1 cellular context compared by ENCODE assay signal in the genomic region with DNA sequence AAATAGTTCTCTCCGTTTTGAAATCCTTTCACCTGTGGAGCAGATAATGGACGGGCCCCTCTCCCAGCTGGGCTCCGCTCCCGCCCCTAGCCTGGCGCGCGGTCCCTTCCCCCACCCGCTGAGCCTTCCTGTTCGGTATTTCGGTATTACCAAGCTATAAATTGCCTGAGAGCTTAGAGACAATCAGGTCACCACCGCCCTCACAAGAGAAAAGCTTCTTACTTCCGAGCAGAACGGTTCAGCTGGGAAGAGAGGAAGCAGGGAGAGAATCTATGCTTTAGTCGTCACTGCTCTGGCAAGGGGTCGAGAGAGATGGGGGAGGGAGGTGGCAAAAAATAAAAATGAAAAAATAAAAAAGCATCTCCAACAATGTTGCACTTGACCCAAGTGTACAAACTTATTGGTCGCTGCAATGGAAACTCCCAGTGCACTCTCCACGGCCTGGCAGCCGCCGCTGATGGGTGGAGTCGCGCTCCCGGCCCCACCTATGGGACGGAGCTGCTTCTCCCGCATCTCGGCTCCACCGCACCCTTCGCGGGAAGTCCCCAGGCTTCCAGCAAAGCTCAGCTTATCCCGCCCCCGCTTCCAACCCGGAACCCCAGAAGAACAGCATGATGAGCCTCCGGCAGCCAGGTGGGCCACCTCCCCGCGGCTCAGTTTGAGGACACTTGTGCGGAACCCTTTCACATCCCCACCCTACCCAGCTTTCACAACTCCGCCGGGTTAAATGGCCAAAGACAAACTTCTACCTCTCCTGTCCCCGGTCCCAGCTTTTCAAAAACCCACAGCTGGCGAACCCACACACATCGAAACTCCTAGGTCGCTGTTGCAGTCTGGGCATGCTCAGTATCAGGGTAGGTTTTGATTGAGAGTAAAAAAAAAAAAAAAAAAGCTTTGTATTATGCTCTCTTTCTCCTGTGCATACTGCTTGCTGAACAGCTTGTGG.
TF ChIP-seq lines count a peak whose summit lies in the region.

No MANE protein-coding gene starts in this region.

TF ChIP-seq in WTC11, 78 proteins besides CTCF, POLR2A, EP300 and RAD21 (continued from another document and continues in another):
- TF ChIP-seq, protein P1, sequence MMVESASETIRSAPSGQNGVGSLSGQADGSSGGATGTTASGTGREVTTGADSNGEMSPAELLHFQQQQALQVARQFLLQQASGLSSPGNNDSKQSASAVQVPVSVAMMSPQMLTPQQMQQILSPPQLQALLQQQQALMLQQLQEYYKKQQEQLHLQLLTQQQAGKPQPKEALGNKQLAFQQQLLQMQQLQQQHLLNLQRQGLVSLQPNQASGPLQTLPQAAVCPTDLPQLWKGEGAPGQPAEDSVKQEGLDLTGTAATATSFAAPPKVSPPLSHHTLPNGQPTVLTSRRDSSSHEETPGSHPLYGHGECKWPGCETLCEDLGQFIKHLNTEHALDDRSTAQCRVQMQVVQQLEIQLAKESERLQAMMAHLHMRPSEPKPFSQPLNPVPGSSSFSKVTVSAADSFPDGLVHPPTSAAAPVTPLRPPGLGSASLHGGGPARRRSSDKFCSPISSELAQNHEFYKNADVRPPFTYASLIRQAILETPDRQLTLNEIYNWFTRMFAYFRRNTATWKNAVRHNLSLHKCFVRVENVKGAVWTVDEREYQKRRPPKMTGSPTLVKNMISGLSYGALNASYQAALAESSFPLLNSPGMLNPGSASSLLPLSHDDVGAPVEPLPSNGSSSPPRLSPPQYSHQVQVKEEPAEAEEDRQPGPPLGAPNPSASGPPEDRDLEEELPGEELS (CRISPR knock-in tag; IDR thresholded peaks at IDR 0.05), result peak; percentile 63; the same call in 1 of the 2 replicates
- TF ChIP-seq, protein P2, sequence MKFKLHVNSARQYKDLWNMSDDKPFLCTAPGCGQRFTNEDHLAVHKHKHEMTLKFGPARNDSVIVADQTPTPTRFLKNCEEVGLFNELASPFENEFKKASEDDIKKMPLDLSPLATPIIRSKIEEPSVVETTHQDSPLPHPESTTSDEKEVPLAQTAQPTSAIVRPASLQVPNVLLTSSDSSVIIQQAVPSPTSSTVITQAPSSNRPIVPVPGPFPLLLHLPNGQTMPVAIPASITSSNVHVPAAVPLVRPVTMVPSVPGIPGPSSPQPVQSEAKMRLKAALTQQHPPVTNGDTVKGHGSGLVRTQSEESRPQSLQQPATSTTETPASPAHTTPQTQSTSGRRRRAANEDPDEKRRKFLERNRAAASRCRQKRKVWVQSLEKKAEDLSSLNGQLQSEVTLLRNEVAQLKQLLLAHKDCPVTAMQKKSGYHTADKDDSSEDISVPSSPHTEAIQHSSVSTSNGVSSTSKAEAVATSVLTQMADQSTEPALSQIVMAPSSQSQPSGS (CRISPR knock-in tag; IDR thresholded peaks at IDR 0.05; ENCODE audit: borderline replicate concordance, low read depth), result no peak
- TF ChIP-seq SMAD4 (CRISPR knock-in tag; IDR thresholded peaks at IDR 0.05) (no peak), TP53 (CRISPR knock-in tag; IDR thresholded peaks at IDR 0.05) (no peak), SP1 (CRISPR knock-in tag; conservative IDR thresholded peaks at IDR 0.05) (peak; percentile 43; the same call in 1 of the 2 replicates), ELF4 (CRISPR knock-in tag; IDR thresholded peaks at IDR 0.05; ENCODE audit: low read depth) (no peak), ZBTB21 (CRISPR knock-in tag; IDR thresholded peaks at IDR 0.05; ENCODE audit: borderline replicate concordance) (no peak), ATF1 (CRISPR knock-in tag; IDR thresholded peaks at IDR 0.05) (no peak), SOX15 (CRISPR knock-in tag; IDR thresholded peaks at IDR 0.05) (no peak), ETV6 (CRISPR knock-in tag; IDR thresholded peaks at IDR 0.05) (peak; percentile 90), RORB (CRISPR knock-in tag; IDR thresholded peaks at IDR 0.05) (no peak), TEAD1 (CRISPR knock-in tag; IDR thresholded peaks at IDR 0.05) (peak; percentile 82; the same call in 1 of the 2 replicates), NR1H2 (CRISPR knock-in tag; IDR thresholded peaks at IDR 0.05) (no peak), TEAD4 (CRISPR knock-in tag; IDR thresholded peaks at IDR 0.05) (no peak), FOXP1 (CRISPR knock-in tag; IDR thresholded peaks at IDR 0.05; ENCODE audit: borderline replicate concordance) (peak; percentile 25; the same call in 1 of the 2 replicates), GABPB1 (CRISPR knock-in tag; IDR thresholded peaks at IDR 0.05) (no peak), ZNF263 (CRISPR knock-in tag; IDR thresholded peaks at IDR 0.05; ENCODE audit: low read depth) (no peak), IRF2 (CRISPR knock-in tag; IDR thresholded peaks at IDR 0.05; ENCODE audit: borderline replicate concordance, low read depth) (no peak), FOXJ3 (CRISPR knock-in tag; IDR thresholded peaks at IDR 0.05; ENCODE audit: borderline replicate concordance) (no peak), ZNF232 (CRISPR knock-in tag; IDR thresholded peaks at IDR 0.05) (no peak), TCF7 (CRISPR knock-in tag; IDR thresholded peaks at IDR 0.05; ENCODE audit: low read depth) (no peak)
- TF ChIP-seq, protein P3, sequence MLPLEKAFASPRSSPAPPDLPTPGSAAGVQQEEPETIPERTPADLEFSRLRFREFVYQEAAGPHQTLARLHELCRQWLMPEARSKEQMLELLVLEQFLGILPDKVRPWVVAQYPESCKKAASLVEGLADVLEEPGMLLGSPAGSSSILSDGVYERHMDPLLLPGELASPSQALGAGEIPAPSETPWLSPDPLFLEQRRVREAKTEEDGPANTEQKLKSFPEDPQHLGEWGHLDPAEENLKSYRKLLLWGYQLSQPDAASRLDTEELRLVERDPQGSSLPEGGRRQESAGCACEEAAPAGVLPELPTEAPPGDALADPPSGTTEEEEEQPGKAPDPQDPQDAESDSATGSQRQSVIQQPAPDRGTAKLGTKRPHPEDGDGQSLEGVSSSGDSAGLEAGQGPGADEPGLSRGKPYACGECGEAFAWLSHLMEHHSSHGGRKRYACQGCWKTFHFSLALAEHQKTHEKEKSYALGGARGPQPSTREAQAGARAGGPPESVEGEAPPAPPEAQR (CRISPR knock-in tag; IDR thresholded peaks at IDR 0.05), result no peak
- TF ChIP-seq, protein P4, sequence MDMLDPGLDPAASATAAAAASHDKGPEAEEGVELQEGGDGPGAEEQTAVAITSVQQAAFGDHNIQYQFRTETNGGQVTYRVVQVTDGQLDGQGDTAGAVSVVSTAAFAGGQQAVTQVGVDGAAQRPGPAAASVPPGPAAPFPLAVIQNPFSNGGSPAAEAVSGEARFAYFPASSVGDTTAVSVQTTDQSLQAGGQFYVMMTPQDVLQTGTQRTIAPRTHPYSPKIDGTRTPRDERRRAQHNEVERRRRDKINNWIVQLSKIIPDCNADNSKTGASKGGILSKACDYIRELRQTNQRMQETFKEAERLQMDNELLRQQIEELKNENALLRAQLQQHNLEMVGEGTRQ (CRISPR knock-in tag; IDR thresholded peaks at IDR 0.05), result no peak
- TF ChIP-seq, protein P5, sequence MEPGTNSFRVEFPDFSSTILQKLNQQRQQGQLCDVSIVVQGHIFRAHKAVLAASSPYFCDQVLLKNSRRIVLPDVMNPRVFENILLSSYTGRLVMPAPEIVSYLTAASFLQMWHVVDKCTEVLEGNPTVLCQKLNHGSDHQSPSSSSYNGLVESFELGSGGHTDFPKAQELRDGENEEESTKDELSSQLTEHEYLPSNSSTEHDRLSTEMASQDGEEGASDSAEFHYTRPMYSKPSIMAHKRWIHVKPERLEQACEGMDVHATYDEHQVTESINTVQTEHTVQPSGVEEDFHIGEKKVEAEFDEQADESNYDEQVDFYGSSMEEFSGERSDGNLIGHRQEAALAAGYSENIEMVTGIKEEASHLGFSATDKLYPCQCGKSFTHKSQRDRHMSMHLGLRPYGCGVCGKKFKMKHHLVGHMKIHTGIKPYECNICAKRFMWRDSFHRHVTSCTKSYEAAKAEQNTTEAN (CRISPR knock-in tag; IDR thresholded peaks at IDR 0.05), result 0 out of 2 replicates have a peak, but pooled peaks have one; percentile 57
- TF ChIP-seq, protein P6, sequence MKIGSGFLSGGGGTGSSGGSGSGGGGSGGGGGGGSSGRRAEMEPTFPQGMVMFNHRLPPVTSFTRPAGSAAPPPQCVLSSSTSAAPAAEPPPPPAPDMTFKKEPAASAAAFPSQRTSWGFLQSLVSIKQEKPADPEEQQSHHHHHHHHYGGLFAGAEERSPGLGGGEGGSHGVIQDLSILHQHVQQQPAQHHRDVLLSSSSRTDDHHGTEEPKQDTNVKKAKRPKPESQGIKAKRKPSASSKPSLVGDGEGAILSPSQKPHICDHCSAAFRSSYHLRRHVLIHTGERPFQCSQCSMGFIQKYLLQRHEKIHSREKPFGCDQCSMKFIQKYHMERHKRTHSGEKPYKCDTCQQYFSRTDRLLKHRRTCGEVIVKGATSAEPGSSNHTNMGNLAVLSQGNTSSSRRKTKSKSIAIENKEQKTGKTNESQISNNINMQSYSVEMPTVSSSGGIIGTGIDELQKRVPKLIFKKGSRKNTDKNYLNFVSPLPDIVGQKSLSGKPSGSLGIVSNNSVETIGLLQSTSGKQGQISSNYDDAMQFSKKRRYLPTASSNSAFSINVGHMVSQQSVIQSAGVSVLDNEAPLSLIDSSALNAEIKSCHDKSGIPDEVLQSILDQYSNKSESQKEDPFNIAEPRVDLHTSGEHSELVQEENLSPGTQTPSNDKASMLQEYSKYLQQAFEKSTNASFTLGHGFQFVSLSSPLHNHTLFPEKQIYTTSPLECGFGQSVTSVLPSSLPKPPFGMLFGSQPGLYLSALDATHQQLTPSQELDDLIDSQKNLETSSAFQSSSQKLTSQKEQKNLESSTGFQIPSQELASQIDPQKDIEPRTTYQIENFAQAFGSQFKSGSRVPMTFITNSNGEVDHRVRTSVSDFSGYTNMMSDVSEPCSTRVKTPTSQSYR (CRISPR knock-in tag; IDR thresholded peaks at IDR 0.05), result peak; percentile 58; the same call in 1 of the 2 replicates
- TF ChIP-seq, protein P7, sequence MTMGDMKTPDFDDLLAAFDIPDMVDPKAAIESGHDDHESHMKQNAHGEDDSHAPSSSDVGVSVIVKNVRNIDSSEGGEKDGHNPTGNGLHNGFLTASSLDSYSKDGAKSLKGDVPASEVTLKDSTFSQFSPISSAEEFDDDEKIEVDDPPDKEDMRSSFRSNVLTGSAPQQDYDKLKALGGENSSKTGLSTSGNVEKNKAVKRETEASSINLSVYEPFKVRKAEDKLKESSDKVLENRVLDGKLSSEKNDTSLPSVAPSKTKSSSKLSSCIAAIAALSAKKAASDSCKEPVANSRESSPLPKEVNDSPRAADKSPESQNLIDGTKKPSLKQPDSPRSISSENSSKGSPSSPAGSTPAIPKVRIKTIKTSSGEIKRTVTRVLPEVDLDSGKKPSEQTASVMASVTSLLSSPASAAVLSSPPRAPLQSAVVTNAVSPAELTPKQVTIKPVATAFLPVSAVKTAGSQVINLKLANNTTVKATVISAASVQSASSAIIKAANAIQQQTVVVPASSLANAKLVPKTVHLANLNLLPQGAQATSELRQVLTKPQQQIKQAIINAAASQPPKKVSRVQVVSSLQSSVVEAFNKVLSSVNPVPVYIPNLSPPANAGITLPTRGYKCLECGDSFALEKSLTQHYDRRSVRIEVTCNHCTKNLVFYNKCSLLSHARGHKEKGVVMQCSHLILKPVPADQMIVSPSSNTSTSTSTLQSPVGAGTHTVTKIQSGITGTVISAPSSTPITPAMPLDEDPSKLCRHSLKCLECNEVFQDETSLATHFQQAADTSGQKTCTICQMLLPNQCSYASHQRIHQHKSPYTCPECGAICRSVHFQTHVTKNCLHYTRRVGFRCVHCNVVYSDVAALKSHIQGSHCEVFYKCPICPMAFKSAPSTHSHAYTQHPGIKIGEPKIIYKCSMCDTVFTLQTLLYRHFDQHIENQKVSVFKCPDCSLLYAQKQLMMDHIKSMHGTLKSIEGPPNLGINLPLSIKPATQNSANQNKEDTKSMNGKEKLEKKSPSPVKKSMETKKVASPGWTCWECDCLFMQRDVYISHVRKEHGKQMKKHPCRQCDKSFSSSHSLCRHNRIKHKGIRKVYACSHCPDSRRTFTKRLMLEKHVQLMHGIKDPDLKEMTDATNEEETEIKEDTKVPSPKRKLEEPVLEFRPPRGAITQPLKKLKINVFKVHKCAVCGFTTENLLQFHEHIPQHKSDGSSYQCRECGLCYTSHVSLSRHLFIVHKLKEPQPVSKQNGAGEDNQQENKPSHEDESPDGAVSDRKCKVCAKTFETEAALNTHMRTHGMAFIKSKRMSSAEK (CRISPR knock-in tag; IDR thresholded peaks at IDR 0.05; ENCODE audit: borderline replicate concordance), result no peak
- TF ChIP-seq, protein P8, sequence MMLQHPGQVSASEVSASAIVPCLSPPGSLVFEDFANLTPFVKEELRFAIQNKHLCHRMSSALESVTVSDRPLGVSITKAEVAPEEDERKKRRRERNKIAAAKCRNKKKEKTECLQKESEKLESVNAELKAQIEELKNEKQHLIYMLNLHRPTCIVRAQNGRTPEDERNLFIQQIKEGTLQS (CRISPR knock-in tag; conservative IDR thresholded peaks at IDR 0.05), result no peak
- TF ChIP-seq, protein P9, sequence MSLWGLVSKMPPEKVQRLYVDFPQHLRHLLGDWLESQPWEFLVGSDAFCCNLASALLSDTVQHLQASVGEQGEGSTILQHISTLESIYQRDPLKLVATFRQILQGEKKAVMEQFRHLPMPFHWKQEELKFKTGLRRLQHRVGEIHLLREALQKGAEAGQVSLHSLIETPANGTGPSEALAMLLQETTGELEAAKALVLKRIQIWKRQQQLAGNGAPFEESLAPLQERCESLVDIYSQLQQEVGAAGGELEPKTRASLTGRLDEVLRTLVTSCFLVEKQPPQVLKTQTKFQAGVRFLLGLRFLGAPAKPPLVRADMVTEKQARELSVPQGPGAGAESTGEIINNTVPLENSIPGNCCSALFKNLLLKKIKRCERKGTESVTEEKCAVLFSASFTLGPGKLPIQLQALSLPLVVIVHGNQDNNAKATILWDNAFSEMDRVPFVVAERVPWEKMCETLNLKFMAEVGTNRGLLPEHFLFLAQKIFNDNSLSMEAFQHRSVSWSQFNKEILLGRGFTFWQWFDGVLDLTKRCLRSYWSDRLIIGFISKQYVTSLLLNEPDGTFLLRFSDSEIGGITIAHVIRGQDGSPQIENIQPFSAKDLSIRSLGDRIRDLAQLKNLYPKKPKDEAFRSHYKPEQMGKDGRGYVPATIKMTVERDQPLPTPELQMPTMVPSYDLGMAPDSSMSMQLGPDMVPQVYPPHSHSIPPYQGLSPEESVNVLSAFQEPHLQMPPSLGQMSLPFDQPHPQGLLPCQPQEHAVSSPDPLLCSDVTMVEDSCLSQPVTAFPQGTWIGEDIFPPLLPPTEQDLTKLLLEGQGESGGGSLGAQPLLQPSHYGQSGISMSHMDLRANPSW (CRISPR knock-in tag; conservative IDR thresholded peaks at IDR 0.05; ENCODE audit: low read depth), result no peak
